ENCODE assay signal across 16 cellular contexts in the genomic region with DNA sequence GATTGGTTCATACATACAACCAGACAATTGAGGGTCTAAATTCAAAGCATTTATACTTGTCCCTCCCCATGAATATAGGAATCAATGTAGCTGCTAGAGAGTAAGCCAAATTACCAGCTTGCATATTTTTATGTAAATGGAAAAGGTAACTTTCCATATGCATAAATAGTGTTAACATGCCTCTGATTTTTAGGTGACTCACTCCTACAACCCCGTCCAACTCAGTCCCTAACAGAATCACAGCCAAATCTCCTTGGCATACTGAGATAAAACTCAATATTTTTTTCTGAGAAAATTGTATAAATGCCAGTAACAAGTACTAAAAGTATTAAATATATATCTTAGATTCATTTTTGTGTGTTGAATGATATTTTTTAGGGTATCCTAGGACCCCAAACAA.
DNase-seq lines count a peak whose midpoint lies in the region; ATAC-seq and TF ChIP-seq lines count a peak whose summit lies in the region.
"Had no signal": no experiment of that assay in that cellular context is flagged by ENCODE, and none has a peak within 500 bp of the region (broad histone marks: within the 10 kb centered on the region; RNA-seq: fewer than 3 reads in every experiment).

No MANE protein-coding gene starts in this region.

- H3K36me3 Mint-ChIP-seq in HFFc6 (ENCODE audit: low read depth): peaks cover 8% of the 10 kb centered on the region

- TF ChIP-seq CTCF in HFFc6 (IDR thresholded peaks at IDR 0.05): no peak
- TF ChIP-seq CTCF in fibroblast of pulmonary artery (IDR thresholded peaks at IDR 0.05; ENCODE audit: low read length, missing control alignments): no peak

- H3K9me3 Mint-ChIP-seq in HFFc6: no peaks in the 10 kb centered on the region

- no peaks in the 10 kb centered on the region; the same call in 1 of the 2 replicates for H3K27me3 Mint-ChIP-seq in HFFc6 (ENCODE audit: insufficient read depth)

- H3K4me3 Mint-ChIP-seq in HFFc6: peak overlapping the region; percentile 34

- H3K4me3 ChIP-seq in fibroblast of pulmonary artery (replicated peaks; ENCODE audit: low read depth, low read length): no peak overlapping the region
- H3K4me3 ChIP-seq: BLaER1 treated with 17β-estradiol and CSF1 and Interleukin-3, amounts not matched to agents 10 nM and 100 nM had no signal

- peak; percentile 21 for DNase-seq in HFFc6
- DNase-seq in astrocyte of the hippocampus (ENCODE audit: low read depth, low spot score): peak; percentile 45
- DNase-seq in fibroblast of pulmonary artery (ENCODE audit: low read depth): peak; percentile 11
- DNase-seq in superior temporal gyrus (ENCODE audit: extremely low spot score): peak; percentile 51
- no peak for DNase-seq in ureter (ENCODE audit: low spot score)
- DNase-seq in C1 segment of cervical spinal cord (lab: John Stamatoyannopoulos, UW): no peak
- DNase-seq: DND-41, GDM1, GOT3, Karpas-422, NCI-H187, NCI-H345, NCI-H526 treated with DMSO at 0.1 percent for 48 hours, SHP77 had no signal

- no peak for ATAC-seq in HG03571 (IDR thresholded peaks at IDR 0.05; ENCODE audit: unreplicated experiment)

- peaks cover 42% of the 10 kb centered on the region for H3K4me1 Mint-ChIP-seq in HFFc6 (ENCODE audit: low read depth)

- H3K27ac Mint-ChIP-seq in HFFc6: peak overlapping the region; percentile 59

Comparison
In these comparisons a context has a peak if more than half of its experiments do, and no peak if none do; other contexts are left out.
1. DNase-seq: peak in HFFc6 (single experiment), astrocyte of the hippocampus (single experiment), fibroblast of pulmonary artery (single experiment) and superior temporal gyrus (single experiment); none in ureter (single experiment) and C1 segment of cervical spinal cord (0 of 14).